ENCODE assay signal across 9 cellular contexts in genomic region chr12:50186667-50187066, GRCh38. TPM values are rescaled to one million over a fixed set of nuclear protein-coding genes. Genes with fewer than 3 reads are reported as not detected.
A peak's percentile ranks its signal among the peaks of the same experiment; 100 is the strongest.
DNase-seq lines count a peak whose midpoint lies in the region; ATAC-seq and TF ChIP-seq lines count a peak whose summit lies in the region.
"Had no signal": no experiment of that assay in that cellular context is flagged by ENCODE, and none has a peak within 500 bp of the region (broad histone marks: within the 10 kb centered on the region; RNA-seq: fewer than 3 reads in every experiment).

No MANE protein-coding gene starts in this region.

- intact Hi-C loops in A673 (cut with micrococcal nuclease; ENCODE audit: unreplicated experiment): loop anchor here (5.0 to 10.0 kb wide), 2 partner anchors 36 to 128 kb away; no protein-coding TSS in a partner anchor
- intact Hi-C loops in left lung (cut with DNase I): no loop called here
- intact Hi-C loops in upper lobe of right lung (cut with DNase I): no loop called here

- H3K4me1 ChIP-seq in A673 (ENCODE audit: insufficient read depth, low read length, poor library complexity, severe bottlenecking) (peaks cover 52% of the 10 kb centered on the region), KMS-11 (ENCODE audit: low read depth, poor library complexity, severe bottlenecking) (peaks cover 50% of the 10 kb centered on the region), left lung (peaks cover 11 to 13% of the 10 kb centered on the region in 2 donors), upper lobe of right lung (peaks cover 12% of the 10 kb centered on the region)

- H3K4me3 ChIP-seq in A673 (ENCODE audit: low read depth, low read length, poor library complexity, severe bottlenecking) (no peak overlapping the region), KMS-11 (IDR thresholded peaks at IDR 0.05; ENCODE audit: insufficient read depth, low read depth, low read length) (no peak overlapping the region), left lung (no peak overlapping the region), upper lobe of right lung (no peak overlapping the region)
- H3K4me3 ChIP-seq: right atrium auricular region had no signal

- POLR2A ChIA-PET in A673 (lab: Charles Lee; ENCODE audit: low non-redundant PET): interaction anchor here (0.6 kb wide), 1 partner anchor 14 kb away, joined by 3 read pairs; no protein-coding TSS in a partner anchor

- H3K4me2 ChIP-seq in KMS-11: peak overlapping the region; percentile 95

- H3K27ac ChIP-seq in A673 (ENCODE audit: low read depth, low read length, poor library complexity, severe bottlenecking) (peak overlapping the region; percentile 71), KMS-11 (peak overlapping the region; percentile 79), left lung (peak overlapping the region; percentile 42 to 53), upper lobe of right lung (no peak overlapping the region)
- H3K27ac ChIP-seq: right atrium auricular region had no signal

- H3K36me3 ChIP-seq in A673 (ENCODE audit: insufficient read depth, low read length, poor library complexity, severe bottlenecking): peaks cover 21% of the 10 kb centered on the region
- no peaks in the 10 kb centered on the region for H3K36me3 ChIP-seq in KMS-11 (ENCODE audit: insufficient read depth)
- peaks cover 0 to 14% of the 10 kb centered on the region in 2 donors for H3K36me3 ChIP-seq in left lung
- H3K36me3 ChIP-seq in upper lobe of right lung: peaks cover 37% of the 10 kb centered on the region

- no peaks in the 10 kb centered on the region for H4K20me1 ChIP-seq in KMS-11 (ENCODE audit: insufficient read depth)

- DNase-seq in A673 (ENCODE audit: low spot score): peak; percentile 42
- peak; percentile 39 for DNase-seq in amniotic stem cell (lab: John Stamatoyannopoulos, UW)
- no peak for DNase-seq in left lung
- DNase-seq in upper lobe of right lung: no peak
- DNase-seq in SW 1271 (lab: John Stamatoyannopoulos, UW): no peak
- no peak for DNase-seq in NCI-H748 (lab: John Stamatoyannopoulos, UW; ENCODE audit: unreplicated experiment)

- peak overlapping the region; percentile 89; the same call in 1 of the 2 replicates for H2AFZ ChIP-seq in KMS-11 (ENCODE audit: low read depth)

- H3K79me2 ChIP-seq in KMS-11 (ENCODE audit: insufficient read depth, low read depth): no peaks in the 10 kb centered on the region

- TF ChIP-seq CTCF in A673 (conservative IDR thresholded peaks at IDR 0.05; ENCODE audit: low read depth, low read length) (no peak), KMS-11 (conservative IDR thresholded peaks at IDR 0.05; ENCODE audit: low read depth, low read length) (no peak), left lung (IDR thresholded peaks at IDR 0.05) (no peak), upper lobe of right lung (IDR thresholded peaks at IDR 0.05) (no peak)

- peak; percentile 16 for ATAC-seq in left lung
- ATAC-seq in upper lobe of right lung: no peak
- ATAC-seq in GM21526 (IDR thresholded peaks at IDR 0.05; ENCODE audit: low FRiP score, unreplicated experiment): no peak

- peak overlapping the region; percentile 3; the same call in 1 of the 2 replicates for H3K9ac ChIP-seq in KMS-11

- H3K9me3 ChIP-seq in A673 (ENCODE audit: low read depth, low read length, poor library complexity, severe bottlenecking) (no peaks in the 10 kb centered on the region), left lung (no peaks in the 10 kb centered on the region), upper lobe of right lung (no peaks in the 10 kb centered on the region)
- H3K9me3 ChIP-seq: right atrium auricular region had no signal

- TSS peak; percentile 17 for BruUV-seq in A673 (replicated peaks; lab: Mats Ljungman, UMichigan)

- CTCF ChIA-PET in A673 (lab: Charles Lee): no interaction called here

- H3K27me3 ChIP-seq in A673 (replicated peaks; ENCODE audit: insufficient read depth, low read depth, low read length, poor library complexity) (no peaks in the 10 kb centered on the region), KMS-11 (ENCODE audit: insufficient read depth, low read depth) (no peaks in the 10 kb centered on the region), left lung (no peaks in the 10 kb centered on the region), upper lobe of right lung (no peaks in the 10 kb centered on the region)
- H3K27me3 ChIP-seq: right atrium auricular region had no signal

RNA-seq across cellular contexts. Expression of gene CERS5, which starts 19.5 kb away (rescaled TPM):
- total RNA-seq in A673 (2021) (57.0 and 63.7 TPM in 2 replicates), left lung (10 to 100 TPM; 38.1 to 40.1 TPM), upper lobe of right lung (33.2 TPM)

Comparison
In these comparisons a context has a peak if more than half of its experiments do, and no peak if none do; other contexts are left out.
1. DNase-seq: peak in A673 (single experiment) and amniotic stem cell (single experiment); none in left lung (0 of 2), upper lobe of right lung (single experiment), SW 1271 (0 of 2) and NCI-H748 (single experiment).